Comparison of ENCODE assay signal across 17 cellular contexts in genomic region chr11:3155216-3155615, GRCh38. TPM values are rescaled to one million over a fixed set of nuclear protein-coding genes. Genes with fewer than 3 reads are reported as not detected.
A peak's percentile ranks its signal among the peaks of the same experiment; 100 is the strongest.
DNase-seq lines count a peak whose midpoint lies in the region; ATAC-seq, FAIRE-seq and TF ChIP-seq lines count a peak whose summit lies in the region.
"Had no signal": no experiment of that assay in that cellular context is flagged by ENCODE, and none has a peak within 500 bp of the region (broad histone marks: within the 10 kb centered on the region; RNA-seq: fewer than 3 reads in every experiment).

No MANE protein-coding gene starts in this region.

- peak overlapping the region; percentile 7; the same call in 1 of the 2 replicates for H3K18ac ChIP-seq in H1 (ENCODE audit: extremely low read depth, low read length)
- peak overlapping the region; percentile 49 for H3K18ac ChIP-seq in neuronal stem cell (ENCODE audit: low read length)

- H4K91ac ChIP-seq in H1 (replicated peaks; ENCODE audit: insufficient read length, low read length) (peak overlapping the region; percentile 53), neuronal stem cell (ENCODE audit: low read depth, low read length, poor library complexity) (no peak overlapping the region)

- H3K9me3 Mint-ChIP-seq in HFFc6, result no peaks in the 10 kb centered on the region
- H3K9me3 Mint-ChIP-seq: activated naive CD8-positive, alpha-beta T cell treated with anti-CD3 and anti-CD28 coated beads, Interleukin-2, amount 10 ng/mL, durations not matched to agents 7 days and 5 days; WTC11 had no signal

- ATAC-seq in upper lobe of left lung (ENCODE audit: low FRiP score in 2 of 2) (no peak), HG02623 (IDR thresholded peaks at IDR 0.05; ENCODE audit: unreplicated experiment) (no peak), HG03196 (IDR thresholded peaks at IDR 0.05; ENCODE audit: unreplicated experiment) (no peak)

- H3K9me3 ChIP-seq in H1 (ENCODE audit: insufficient read depth in 2 of 2, low read depth in 1 of 2, low read length in 1 of 2), result no peaks in the 10 kb centered on the region
- no peaks in the 10 kb centered on the region for H3K9me3 ChIP-seq in neuronal stem cell (replicated peaks in 1 of 2; ENCODE audit: control insufficient read depth in 2 of 2, insufficient read depth in 1 of 2, low read depth in 1 of 2, low read length in 2 of 2)
- H3K9me3 ChIP-seq in upper lobe of left lung, result no peaks in the 10 kb centered on the region
- H3K9me3 ChIP-seq: Caco-2, ovary had no signal

- CTCF ChIA-PET in H1 (lab: Charles Lee; ENCODE audit: partially characterized antibody), result interaction anchor here (0.6 to 1.1 kb wide), 5 partner anchors 14 to 263 kb away, joined by 3 read pairs; no protein-coding TSS in a partner anchor

- no peaks in the 10 kb centered on the region for H4K20me1 ChIP-seq in H1 (replicated peaks in 1 of 2; ENCODE audit: control insufficient read depth in 1 of 2, insufficient read depth in 2 of 2, low read length in 2 of 2)

- TF ChIP-seq RAD21 in H1 (IDR thresholded peaks at IDR 0.05 in 1 of 2, conservative IDR thresholded peaks at IDR 0.05 in 1 of 2; ENCODE audit: low read depth in 2 of 2, low read length in 2 of 2), result no peak

- peaks cover 3 to 34% (median 26%) of the 10 kb centered on the region in 4 experiments for H3K4me1 ChIP-seq in H1 (replicated peaks in 1 of 4; ENCODE audit: control insufficient read depth in 3 of 4, insufficient read depth in 4 of 4, low read length in 3 of 4)
- H3K4me1 ChIP-seq in neuronal stem cell (ENCODE audit: control insufficient read depth in 2 of 2, insufficient read depth in 1 of 2, low read depth in 1 of 2, low read length in 2 of 2), result peaks cover 31 to 37% of the 10 kb centered on the region in 2 donors
- peaks cover 52 to 92% (median 59%) of the 10 kb centered on the region in 4 donors for H3K4me1 ChIP-seq in upper lobe of left lung

- H4K5ac ChIP-seq in H1 (ENCODE audit: insufficient read length, low read depth, low read length), result no peak overlapping the region

- peaks cover 2 to 3% of the 10 kb centered on the region in 2 experiments; a peak in 2 of 4 replicates for H3K79me2 ChIP-seq in H1 (ENCODE audit: control insufficient read depth in 1 of 2, insufficient read depth in 2 of 2, low read length in 2 of 2)

- H3K36me3 ChIP-seq in H1 (ENCODE audit: control insufficient read depth in 2 of 4, insufficient read depth in 4 of 4, low read length in 3 of 4) (no peaks in the 10 kb centered on the region), neuronal stem cell (replicated peaks in 1 of 2; ENCODE audit: control insufficient read depth in 2 of 2, insufficient read depth in 2 of 2, low read length in 2 of 2) (no peaks in the 10 kb centered on the region), upper lobe of left lung (peaks cover 0 to 5% (median 0%) of the 10 kb centered on the region in 4 donors)
- H3K36me3 ChIP-seq: ovary had no signal

- peaks cover 74% of the 10 kb centered on the region for H3K4me1 Mint-ChIP-seq in HFFc6 (ENCODE audit: low read depth)

- H3K4me3 Mint-ChIP-seq in HFFc6, result 0 out of 2 replicates have a peak overlapping the region, but pooled peaks have one; percentile 78
- H3K4me3 Mint-ChIP-seq: activated naive CD8-positive, alpha-beta T cell treated with anti-CD3 and anti-CD28 coated beads, Interleukin-2, amount 10 ng/mL, durations not matched to agents 7 days and 5 days; WTC11 had no signal

- no peak overlapping the region for H3K27ac ChIP-seq in H1 (ENCODE audit: low read depth, low read length)
- no peak overlapping the region for H3K27ac ChIP-seq in neuronal stem cell (replicated peaks; ENCODE audit: low read length)
- H3K27ac ChIP-seq in upper lobe of left lung, result peak overlapping the region in 3 of 4 donors; percentile 46 to 71 (median 62)
- H3K27ac ChIP-seq: KMS-11 had no signal

- H3K23me2 ChIP-seq in H1 (ENCODE audit: low read depth, low read length), result peaks cover 4% of the 10 kb centered on the region; the same call in 1 of the 2 replicates

- no peak for DNase-seq in HFFc6
- DNase-seq in H1 (ENCODE audit: low read depth in 1 of 2, low spot score in 2 of 2), result no peak
- DNase-seq in neuronal stem cell (ENCODE audit: low spot score), result no peak
- no peak for DNase-seq in upper lobe of left lung
- DNase-seq in LoVo (ENCODE audit: low spot score), result no peak
- DNase-seq: activated naive CD8-positive, alpha-beta T cell treated with anti-CD3 and anti-CD28 coated beads, Interleukin-2, amount 10 ng/mL, durations not matched to agents 7 days and 5 days; Caco-2; NCI-H1694; NCI-H510A; SW 1271 had no signal

- no peak overlapping the region for H2BK20ac ChIP-seq in H1 (ENCODE audit: low read length)

- H4K8ac ChIP-seq in H1 (ENCODE audit: extremely low read depth, insufficient read depth, low read length), result peak overlapping the region; percentile 37; the same call in 1 of the 2 replicates
- no peak overlapping the region for H4K8ac ChIP-seq in neuronal stem cell (ENCODE audit: low read depth, low read length)

- H2BK5ac ChIP-seq in H1 (ENCODE audit: low read depth, low read length) (peak overlapping the region; percentile 44; the same call in 1 of the 2 replicates), neuronal stem cell (ENCODE audit: low read length) (peak overlapping the region; percentile 10)

- no peak overlapping the region for H3K14ac ChIP-seq in H1 (ENCODE audit: insufficient read length)
- H3K14ac ChIP-seq in neuronal stem cell (ENCODE audit: low read length), result no peak overlapping the region

- TF ChIP-seq CTCF in HFFc6 (IDR thresholded peaks at IDR 0.05) (no peak), H1 (IDR thresholded peaks at IDR 0.05; ENCODE audit: control extremely low read depth in 1 of 3, insufficient read depth in 1 of 3, low read depth in 1 of 3, low read length in 3 of 3) (no peak), upper lobe of left lung (IDR thresholded peaks at IDR 0.05) (no peak)

- H2BK12ac ChIP-seq in H1 (ENCODE audit: low read depth, low read length), result 0 out of 2 replicates have a peak overlapping the region, but pooled peaks have one; percentile 14
- no peak overlapping the region for H2BK12ac ChIP-seq in neuronal stem cell (ENCODE audit: low read length)

- H3K4ac ChIP-seq in H1 (replicated peaks; ENCODE audit: insufficient read length, low read depth, low read length), result no peak overlapping the region
- H3K4ac ChIP-seq in neuronal stem cell (ENCODE audit: low read length), result no peak overlapping the region

- H3K27me3 ChIP-seq in H1 (replicated peaks in 1 of 4; ENCODE audit: control insufficient read depth in 3 of 4, extremely low read depth in 1 of 4, insufficient read depth in 3 of 4, low read length in 3 of 4), result no peaks in the 10 kb centered on the region; a peak in 1 of 7 replicates
- H3K27me3 ChIP-seq in neuronal stem cell (ENCODE audit: control insufficient read depth in 3 of 3, insufficient read depth in 3 of 3, low read depth in 1 of 3, low read length in 3 of 3), result no peaks in the 10 kb centered on the region
- no peaks in the 10 kb centered on the region for H3K27me3 ChIP-seq in upper lobe of left lung
- H3K27me3 ChIP-seq: ovary had no signal

- H2BK15ac ChIP-seq in H1 (ENCODE audit: low read length) (no peak overlapping the region), neuronal stem cell (ENCODE audit: low read length) (no peak overlapping the region)

- peak overlapping the region; percentile 87 for H3K27ac Mint-ChIP-seq in HFFc6
- H3K27ac Mint-ChIP-seq: activated naive CD8-positive, alpha-beta T cell treated with anti-CD3 and anti-CD28 coated beads, Interleukin-2, amount 10 ng/mL, durations not matched to agents 7 days and 5 days had no signal

- H2AK5ac ChIP-seq in H1 (ENCODE audit: low read depth, low read length), result no peak overlapping the region
- peak overlapping the region; percentile 85 for H2AK5ac ChIP-seq in neuronal stem cell (ENCODE audit: low read depth, low read length)

- H2AFZ ChIP-seq in H1 (ENCODE audit: low read length) (no peak overlapping the region), neuronal stem cell (ENCODE audit: low read length) (no peak overlapping the region)

- H3K23ac ChIP-seq in H1 (ENCODE audit: insufficient read length) (no peak overlapping the region), neuronal stem cell (ENCODE audit: low read depth, low read length, poor library complexity) (no peak overlapping the region)

- H2BK120ac ChIP-seq in H1 (replicated peaks; ENCODE audit: low read depth, low read length) (no peak overlapping the region), neuronal stem cell (ENCODE audit: low read depth, low read length) (no peak overlapping the region)

- H3K27me3 Mint-ChIP-seq in HFFc6 (ENCODE audit: insufficient read depth), result no peaks in the 10 kb centered on the region; the same call in 1 of the 2 replicates

- 97% methylated on average over 3 of the region's 3 CpGs; no CpG with 5 or more reads in 1 of the 2 experiments for WGBS in H1 (ENCODE audit: extremely low coverage in 1 of 2, insufficient coverage in 1 of 2, insufficient read length in 1 of 2, insufficient replicate concordance in 2 of 2, low coverage in 1 of 2, low lambda C conversion rate in 2 of 2, missing lambda C conversion rate in 1 of 2), 2 experiments
- WGBS in neuronal stem cell (ENCODE audit: extremely low coverage in 2 of 2, insufficient read length in 2 of 2, insufficient replicate concordance in 1 of 2), 2 donors, result no CpG with 5 or more reads among the region's 3 CpGs
- 51 to 67% methylated on average over 1 to 3 of the region's 3 CpGs for WGBS in upper lobe of left lung, 2 donors

- no peak for FAIRE-seq in H1 (lab: Jason Lieb, UNC)
- FAIRE-seq: G401.6 had no signal

- no peaks in the 10 kb centered on the region for H3K36me3 Mint-ChIP-seq in HFFc6 (ENCODE audit: low read depth)
- H3K36me3 Mint-ChIP-seq: WTC11 had no signal

- POLR2A ChIA-PET in H1 (lab: Charles Lee; ENCODE audit: partially characterized antibody), result interaction anchor here (0.5 to 1.2 kb wide), 3 partner anchors 15 to 926 kb away, joined by 3 read pairs; no protein-coding TSS in a partner anchor

- H3K9ac ChIP-seq in H1 (replicated peaks in 1 of 4; ENCODE audit: extremely low read depth in 1 of 4, low read depth in 3 of 4, low read length in 3 of 4), result no peak overlapping the region
- H3K9ac ChIP-seq in neuronal stem cell (ENCODE audit: low read depth, low read length, poor library complexity), result no peak overlapping the region
- H3K9ac ChIP-seq: KMS-11 had no signal

- H3K56ac ChIP-seq in H1 (replicated peaks; ENCODE audit: insufficient read length, low read depth, low read length), result no peak overlapping the region

- H3K4me3 ChIP-seq in H1 (ENCODE audit: extremely low read depth in 1 of 4, insufficient read depth in 2 of 4, low read depth in 3 of 4, low read length in 4 of 4) (no peak overlapping the region), neuronal stem cell (ENCODE audit: low read length in 2 of 2) (no peak overlapping the region), upper lobe of left lung (no peak overlapping the region)
- H3K4me3 ChIP-seq: lung, ovary had no signal

- H3K4me2 ChIP-seq in H1 (ENCODE audit: insufficient read depth in 1 of 2, low read depth in 2 of 2, low read length in 2 of 2), result no peak overlapping the region; a peak in 1 of 4 replicates
- H3K4me2 ChIP-seq in neuronal stem cell (ENCODE audit: insufficient read depth, low read length, poor library complexity, severe bottlenecking), result no peak overlapping the region
- H3K4me2 ChIP-seq: KMS-11 had no signal

- H3K79me1 ChIP-seq in H1 (ENCODE audit: low read depth, low read length), result peaks cover 6% of the 10 kb centered on the region
- peaks cover 20% of the 10 kb centered on the region for H3K79me1 ChIP-seq in neuronal stem cell (ENCODE audit: low read depth, low read length)

- TF ChIP-seq POLR2A in H1 (IDR thresholded peaks at IDR 0.05; ENCODE audit: control extremely low read depth in 1 of 2, low read depth in 2 of 2, low read length in 2 of 2) (no peak), upper lobe of left lung (IDR thresholded peaks at IDR 0.05) (no peak)

- TF ChIP-seq EP300 in H1 (IDR thresholded peaks at IDR 0.05; ENCODE audit: borderline replicate concordance in 1 of 2, low read depth in 2 of 2, low read length in 2 of 2) (no peak), upper lobe of left lung (IDR thresholded peaks at IDR 0.05) (no peak)

RNA-seq across cellular contexts. Expression of gene OSBPL5, which starts 9.9 kb away (rescaled TPM):
- total RNA-seq in HFFc6 (2021; fragmentation: NEBNext Ultra II Directional; extraction: Animal tissue kit (Norgen Biotek cat#: 25700)), result 10 to 100 TPM; 32.6 to 42.6 (median 36.7) TPM
- 7.9 and 9.9 TPM in 2 replicates for total RNA-seq in H1 (2021; fragmentation: NEBNext Ultra II Directional; extraction: Animal tissue kit (Norgen Biotek cat#: 25700))
- 3.4 and 6.0 TPM in 2 replicates for polyA plus RNA-seq in H1 (2011; rRNA removed)
- polyA plus RNA-seq in H1 (2011; cell fraction: cytosol; rRNA removed), result 5.8 TPM
- 19.5 TPM for polyA plus RNA-seq in H1 (2011; cell fraction: nucleus; rRNA removed)
- polyA plus RNA-seq in H1 (2012, experiment 1 of 2), result 3.8 to 7.3 TPM (median 6.6 TPM) in 4 replicates
- 4.9 TPM for polyA plus RNA-seq in H1 (2012, experiment 2 of 2)
- polyA plus RNA-seq in H1 (2013, experiment 1 of 2), result 3.3 TPM
- 2.9 TPM for polyA plus RNA-seq in H1 (2013, experiment 2 of 2)
- 4.3 and 5.5 TPM in 2 replicates for polyA minus RNA-seq in H1 (2011; rRNA and poly(A)+ RNA removed)
- 9.7 TPM for polyA minus RNA-seq in H1 (2011; cell fraction: cytosol; rRNA and poly(A)+ RNA removed)
- polyA minus RNA-seq in H1 (2011; cell fraction: nucleus; rRNA and poly(A)+ RNA removed), result 13.0 TPM
- 9.5 TPM for polyA plus RNA-seq in neuronal stem cell (2013, experiment 1 of 2)
- 9.7 TPM for polyA plus RNA-seq in neuronal stem cell (2013, experiment 2 of 2)
- 10 to 100 TPM; 23.4 to 66.9 (median 48.3) TPM for total RNA-seq in upper lobe of left lung

Comparison
In these comparisons a context has a peak if more than half of its experiments do, and no peak if none do; other contexts are left out.
1. H3K27ac ChIP-seq: peak in upper lobe of left lung (3 of 4); none in H1 (single experiment) and neuronal stem cell (single experiment).